ENCODE assay signal across 8 cellular contexts in genomic region chr7:74290590-74290950, GRCh38. TPM values are rescaled to one million over a fixed set of nuclear protein-coding genes. Genes with fewer than 3 reads are reported as not detected.
DNase-seq lines count a peak whose midpoint lies in the region; ATAC-seq, FAIRE-seq and TF ChIP-seq lines count a peak whose summit lies in the region.

No MANE protein-coding gene starts in this region.

- TF ChIP-seq CTCF in RWPE1 (conservative IDR thresholded peaks at IDR 0.05; ENCODE audit: low read depth) (no peak), foreskin fibroblast (IDR thresholded peaks at IDR 0.05; ENCODE audit: low read depth, low read length) (no peak), gastrocnemius medialis (IDR thresholded peaks at IDR 0.05 in 4 of 5, conservative IDR thresholded peaks at IDR 0.05 in 1 of 5) (no peak)

- peak overlapping the region; percentile 65 to 92 for H3K4me3 ChIP-seq in foreskin fibroblast (ENCODE audit: low read depth in 1 of 2, low read length in 2 of 2)
- peak overlapping the region; percentile 63 to 76 (median 66) for H3K4me3 ChIP-seq in gastrocnemius medialis

- no peaks in the 10 kb centered on the region for H3K36me3 ChIP-seq in gastrocnemius medialis

- peak overlapping the region; percentile 70 for H3K27ac ChIP-seq in RWPE1
- peak overlapping the region in 1 of 4 donors; percentile 56 for H3K27ac ChIP-seq in gastrocnemius medialis

- H3K9me3 ChIP-seq in gastrocnemius medialis: no peaks in the 10 kb centered on the region

- no peaks in the 10 kb centered on the region for H3K27me3 ChIP-seq in gastrocnemius medialis

- POLR2A ChIA-PET in RWPE1 (lab: Yijun Ruan, JAX; ENCODE audit: low non-redundant PET): no interaction called here

- peaks cover 8 to 22% of the 10 kb centered on the region in 2 donors for H3K4me1 ChIP-seq in gastrocnemius medialis

- no peak for ATAC-seq in gastrocnemius medialis
- no peak for ATAC-seq in GM21381 (IDR thresholded peaks at IDR 0.05; ENCODE audit: unreplicated experiment)
- ATAC-seq in GM18868 (IDR thresholded peaks at IDR 0.05; ENCODE audit: unreplicated experiment): no peak
- no peak for ATAC-seq in GM21528 (IDR thresholded peaks at IDR 0.05; ENCODE audit: low FRiP score, unreplicated experiment)

- CTCF ChIA-PET in RWPE1 (lab: Yijun Ruan, JAX): interaction anchor here (0.6 to 1.6 kb wide), 4 partner anchors 15 to 111 kb away, joined by 3 to 8 read pairs (median 3); no protein-coding TSS in a partner anchor

- in situ Hi-C loops in gastrocnemius medialis (cut with MboI; ENCODE audit: low sequenced_read_pairs in 4 of 4): no loop called here

- FAIRE-seq in GM12891 (lab: Jason Lieb, UNC): peak; percentile 50

- no peak for TF ChIP-seq POLR2A in GM12891 (IDR thresholded peaks at IDR 0.05; ENCODE audit: low read depth, low read length)
- TF ChIP-seq POLR2A in gastrocnemius medialis (IDR thresholded peaks at IDR 0.05): no peak

- intact Hi-C loops in gastrocnemius medialis (cut with DNase I; ENCODE audit: low total_unique reads): loop anchor here (10.0 kb wide), 1 partner anchor 104 kb away; no protein-coding TSS in a partner anchor

- DNase-seq in GM12891 (ENCODE audit: insufficient read length, low spot score) (no peak), RWPE1 (ENCODE audit: low spot score) (no peak), foreskin fibroblast (peak in 1 of 2 donors; percentile 41), gastrocnemius medialis (no peak), mesenteric fat pad (ENCODE audit: low spot score) (no peak)

TF ChIP-seq in GM12891, 5 proteins besides CTCF, POLR2A, EP300 and RAD21:
- no peak for TF ChIP-seq POLR2AphosphoS5 (IDR thresholded peaks at IDR 0.05; ENCODE audit: low read depth, low read length)
- no peak for TF ChIP-seq POU2F2 (IDR thresholded peaks at IDR 0.05; ENCODE audit: low read depth, low read length)
- no peak for TF ChIP-seq TAF1 (IDR thresholded peaks at IDR 0.05; ENCODE audit: low read depth, low read length)
- no peak for TF ChIP-seq PAX5 (IDR thresholded peaks at IDR 0.05; ENCODE audit: insufficient read depth, low read length, severe bottlenecking)
- no peak for TF ChIP-seq SPI1 (IDR thresholded peaks at IDR 0.05; ENCODE audit: low read depth, low read length)

RNA-seq across cellular contexts. Expression of gene CLIP2, which starts 1.4 kb away (rescaled TPM):
- 28.8 TPM for polyA plus RNA-seq in GM12891 (2012; ENCODE audit: low read depth, missing spikeins)
- 10 to 100 TPM in 1 of 4 donors, 1 to 10 TPM in 3; 2.0 to 10.0 (median 4.2) TPM for total RNA-seq in gastrocnemius medialis
- 12.5 TPM for total RNA-seq in mesenteric fat pad

RNA-seq across cellular contexts. Expression of gene RFC2, which starts 36.4 kb away (rescaled TPM):
- polyA plus RNA-seq in GM12891 (2012; ENCODE audit: low read depth, missing spikeins): 41.1 TPM
- total RNA-seq in gastrocnemius medialis (10 to 100 TPM in 3 of 4 donors, 1 to 10 TPM in 1; 8.2 to 15.2 (median 12.7) TPM), mesenteric fat pad (16.9 TPM)
